8 cellular contexts compared by ENCODE assay signal in genomic region chr22:37746366-37747089, GRCh38. TPM values are rescaled to one million over a fixed set of nuclear protein-coding genes. Genes with fewer than 3 reads are reported as not detected.
A peak's percentile ranks its signal among the peaks of the same experiment; 100 is the strongest.
DNase-seq lines count a peak whose midpoint lies in the region; ATAC-seq, FAIRE-seq and TF ChIP-seq lines count a peak whose summit lies in the region.

No MANE protein-coding gene starts in this region.

- H2AFZ ChIP-seq in KMS-11 (ENCODE audit: low read depth) (peak overlapping the region; percentile 49), keratinocyte (ENCODE audit: control insufficient read depth, low read length) (no peak overlapping the region)

- peak overlapping the region; percentile 54 to 86 for H3K27ac Mint-ChIP-seq in stimulated activated naive CD8-positive, alpha-beta T cell treated with anti-CD3 and anti-CD28 coated beads, Interleukin-15, amount 100 ng/mL, for 72 hours

- peak; percentile 33 for DNase-seq in stimulated activated CD4-positive, alpha-beta T cell treated with anti-CD3 and anti-CD28 coated beads, Interleukin-1b, Interleukin-23, amount 100 ng/mL, for 48 hours
- DNase-seq in stimulated activated CD4-positive, alpha-beta T cell treated with anti-CD3 and anti-CD28 coated beads, Interleukin-12 subunit alpha, Interleukin-12 subunit beta, amount 100 ng/mL, for 4 hours: no peak
- DNase-seq in adipocyte (ENCODE audit: low read depth): peak; percentile 57
- DNase-seq in keratinocyte (ENCODE audit: low read depth, low spot score): no peak
- peak; percentile 42 to 46 for DNase-seq in stimulated activated naive CD8-positive, alpha-beta T cell treated with anti-CD3 and anti-CD28 coated beads, Interleukin-15, amount 100 ng/mL, for 72 hours
- no peak for DNase-seq in hippocampal formation (lab: John Stamatoyannopoulos, UW)

- H3K36me3 ChIP-seq in KMS-11 (ENCODE audit: insufficient read depth) (no peaks in the 10 kb centered on the region), adipocyte (ENCODE audit: control insufficient read depth, insufficient read depth, low read length, severe bottlenecking) (no peaks in the 10 kb centered on the region), keratinocyte (ENCODE audit: control insufficient read depth in 2 of 2, extremely low read depth in 1 of 2, insufficient read depth in 2 of 2, low read length in 2 of 2) (peaks cover 0 to 4% of the 10 kb centered on the region in 2 experiments)

- dilution Hi-C loops in keratinocyte (cut with MboI; ENCODE audit: extremely low pct_ligation_motif_present, low sequenced_read_pairs): no loop called here

- TF ChIP-seq CTCF in KMS-11 (conservative IDR thresholded peaks at IDR 0.05; ENCODE audit: low read depth, low read length): no peak
- no peak for TF ChIP-seq CTCF in keratinocyte (optimal IDR thresholded peaks at IDR 0.05 in 1 of 3, IDR thresholded peaks at IDR 0.05 in 1 of 3, conservative IDR thresholded peaks at IDR 0.05 in 1 of 3; ENCODE audit: extremely low read depth in 1 of 3, insufficient read depth in 2 of 3, low read length in 3 of 3)

- H3K79me2 ChIP-seq in KMS-11 (ENCODE audit: insufficient read depth, low read depth) (peaks cover 12% of the 10 kb centered on the region), keratinocyte (ENCODE audit: control insufficient read depth, insufficient read depth, low read length) (peaks cover 29% of the 10 kb centered on the region)

- peak overlapping the region; percentile 85 to 89 for H3K4me3 Mint-ChIP-seq in stimulated activated naive CD8-positive, alpha-beta T cell treated with anti-CD3 and anti-CD28 coated beads, Interleukin-15, amount 100 ng/mL, for 72 hours

- ATAC-seq in stimulated activated naive CD8-positive, alpha-beta T cell treated with anti-CD3 and anti-CD28 coated beads, Interleukin-15, amount 100 ng/mL, for 72 hours: peak; percentile 57
- ATAC-seq in GM21447 (IDR thresholded peaks at IDR 0.05; ENCODE audit: unreplicated experiment): no peak

- H3K9me3 Mint-ChIP-seq in stimulated activated naive CD8-positive, alpha-beta T cell treated with anti-CD3 and anti-CD28 coated beads, Interleukin-15, amount 100 ng/mL, for 72 hours: no peaks in the 10 kb centered on the region

- H3K9me3 ChIP-seq in adipocyte (ENCODE audit: control insufficient read depth, low read length) (no peaks in the 10 kb centered on the region), keratinocyte (ENCODE audit: control insufficient read depth, low read depth, low read length) (no peaks in the 10 kb centered on the region)

- H4K20me1 ChIP-seq in KMS-11 (ENCODE audit: insufficient read depth) (no peaks in the 10 kb centered on the region), keratinocyte (ENCODE audit: control insufficient read depth, extremely low read depth, insufficient read depth, low read length) (no peaks in the 10 kb centered on the region)

- H3K27ac ChIP-seq in KMS-11 (peak overlapping the region; percentile 55), keratinocyte (ENCODE audit: control insufficient read depth, insufficient read depth, low read length) (peak overlapping the region; percentile 74)

- no peak for FAIRE-seq in keratinocyte (lab: Jason Lieb, UNC)

- peaks cover 48% of the 10 kb centered on the region for H3K4me1 Mint-ChIP-seq in stimulated activated naive CD8-positive, alpha-beta T cell treated with anti-CD3 and anti-CD28 coated beads, Interleukin-15, amount 100 ng/mL, for 72 hours

- no peaks in the 10 kb centered on the region for H3K9me1 ChIP-seq in keratinocyte (ENCODE audit: control insufficient read depth, extremely low read depth, insufficient read depth, low read length)

- no peaks in the 10 kb centered on the region for H3K27me3 ChIP-seq in KMS-11 (ENCODE audit: insufficient read depth, low read depth)
- no peaks in the 10 kb centered on the region for H3K27me3 ChIP-seq in adipocyte (replicated peaks; ENCODE audit: control insufficient read depth, insufficient read depth, low read length)
- H3K27me3 ChIP-seq in keratinocyte (ENCODE audit: control insufficient read depth, extremely low read depth, insufficient read depth, low read length): no peaks in the 10 kb centered on the region

- H3K4me3 ChIP-seq in KMS-11 (IDR thresholded peaks at IDR 0.05; ENCODE audit: insufficient read depth, low read depth, low read length) (no peak overlapping the region), adipocyte (ENCODE audit: low read length) (peak overlapping the region; percentile 86), keratinocyte (ENCODE audit: control insufficient read depth in 2 of 3, extremely low read depth in 1 of 3, insufficient read depth in 2 of 3, low read depth in 1 of 3, low read length in 3 of 3) (peak overlapping the region; percentile 62 to 87 (median 86))

- H3K4me2 ChIP-seq in KMS-11 (peak overlapping the region; percentile 76), keratinocyte (ENCODE audit: control insufficient read depth, extremely low read depth, insufficient read depth, low read depth, low read length) (peak overlapping the region; percentile 95)

- H3K9ac ChIP-seq in KMS-11 (peak overlapping the region; percentile 84), adipocyte (ENCODE audit: low read length) (peak overlapping the region; percentile 99), keratinocyte (ENCODE audit: control insufficient read depth, extremely low read depth, insufficient read depth, low read length) (peak overlapping the region; percentile 92)

- H3K4me1 ChIP-seq in KMS-11 (ENCODE audit: low read depth, poor library complexity, severe bottlenecking) (peaks cover 22% of the 10 kb centered on the region), adipocyte (ENCODE audit: control insufficient read depth, insufficient read depth, low read length) (peaks cover 70% of the 10 kb centered on the region), keratinocyte (ENCODE audit: control insufficient read depth, extremely low read depth, insufficient read depth, low read length) (peaks cover 67% of the 10 kb centered on the region)

- no peaks in the 10 kb centered on the region for H3K27me3 Mint-ChIP-seq in stimulated activated naive CD8-positive, alpha-beta T cell treated with anti-CD3 and anti-CD28 coated beads, Interleukin-15, amount 100 ng/mL, for 72 hours

RNA-seq across cellular contexts. Expression of gene TRIOBP, which starts 49.7 kb away (rescaled TPM):
- polyA plus RNA-seq in keratinocyte: 13.9 to 24.8 TPM (median 22.2 TPM) in 3 replicates
- polyA plus RNA-seq in keratinocyte (2011; ENCODE audit: low read depth): 13.4 TPM
- 26.8 and 39.1 TPM in 2 replicates for polyA plus RNA-seq in keratinocyte (2011; cell fraction: cytosol; rRNA removed)
- 30.6 and 44.1 TPM in 2 replicates for polyA plus RNA-seq in keratinocyte (2011; cell fraction: nucleus; rRNA removed)
- polyA plus RNA-seq in keratinocyte (2012; ENCODE audit: low replicate concordance): 15.5 and 38.7 TPM in 2 replicates
- polyA minus RNA-seq in keratinocyte: 50.2 to 63.3 TPM (median 53.9 TPM) in 3 replicates
- polyA minus RNA-seq in keratinocyte (2011; cell fraction: cytosol; rRNA and poly(A)+ RNA removed): 34.1 TPM
- polyA minus RNA-seq in keratinocyte (2011; cell fraction: nucleus; rRNA and poly(A)+ RNA removed): 32.4 and 33.1 TPM in 2 replicates

Comparison
In these comparisons a context has a peak if more than half of its experiments do, and no peak if none do; other contexts are left out.
1. DNase-seq: peak in stimulated activated CD4-positive, alpha-beta T cell treated with anti-CD3 and anti-CD28 coated beads, Interleukin-1b, Interleukin-23, amount 100 ng/mL, for 48 hours (single experiment), adipocyte (single experiment) and stimulated activated naive CD8-positive, alpha-beta T cell treated with anti-CD3 and anti-CD28 coated beads, Interleukin-15, amount 100 ng/mL, for 72 hours (2 of 2); none in stimulated activated CD4-positive, alpha-beta T cell treated with anti-CD3 and anti-CD28 coated beads, Interleukin-12 subunit alpha, Interleukin-12 subunit beta, amount 100 ng/mL, for 4 hours (single experiment), keratinocyte (single experiment) and hippocampal formation (0 of 2).
2. Peak in every context shown above with its lines, with median percentiles within 50 percentile points of each other: H3K9ac ChIP-seq.